ENCODE assay signal across 14 cellular contexts in genomic region chr11:80297808-80298460, GRCh38.
DNase-seq lines count a peak whose midpoint lies in the region; ATAC-seq and TF ChIP-seq lines count a peak whose summit lies in the region.
"Had no signal": no experiment of that assay in that cellular context is flagged by ENCODE, and none has a peak within 500 bp of the region (broad histone marks: within the 10 kb centered on the region; RNA-seq: fewer than 3 reads in every experiment).

No MANE protein-coding gene starts in this region.

- intact Hi-C loops in body of pancreas (cut with DNase I), result no loop called here

- DNase-seq in HCEC 1CT, result peak; percentile 15
- peak; percentile 36 for DNase-seq in RWPE1 (ENCODE audit: low spot score)
- peak; percentile 41 for DNase-seq in fibroblast of gingiva (ENCODE audit: low read depth)
- peak; percentile 13 for DNase-seq in skeletal muscle cell (ENCODE audit: low read depth)
- DNase-seq in body of pancreas, result no peak
- no peak for DNase-seq in NCI-H1092 treated with DMSO at 0.1 percent for 48 hours (lab: John Stamatoyannopoulos, UW)
- no peak for DNase-seq in activated CD4-positive, alpha-beta T cell treated with anti-CD3 and anti-CD28 coated beads, Interleukin-2, amount 10 ng/mL, durations not matched to agents 7 days and 5 days
- DNase-seq in activated CD4-positive, alpha-beta T cell treated with anti-CD3 and anti-CD28 coated beads for 4 hours, result no peak
- DNase-seq: activated T-cell treated with anti-CD3 and anti-CD28 coated beads, Interleukin-2, amount 50 U/mL, for 4 hours; left ventricle myocardium superior; NCI-H1092; T-helper 17 cell had no signal

- H3K27ac ChIP-seq in RWPE1, result no peak overlapping the region
- H3K27ac ChIP-seq in body of pancreas, result no peak overlapping the region

- H3K4me3 ChIP-seq in skeletal muscle cell (ENCODE audit: low read depth, low read length) (no peak overlapping the region), body of pancreas (no peak overlapping the region)

- WGBS in body of pancreas, 2 donors, result 47% methylated on average over 3 of the region's 3 CpGs

- H3K9me3 ChIP-seq in body of pancreas, result no peaks in the 10 kb centered on the region

- no peak overlapping the region for H3K27ac Mint-ChIP-seq in activated CD4-positive, alpha-beta T cell treated with anti-CD3 and anti-CD28 coated beads, Interleukin-2, amount 10 ng/mL, durations not matched to agents 7 days and 5 days
- H3K27ac Mint-ChIP-seq: nephron, T-helper 17 cell had no signal

- H3K27me3 Mint-ChIP-seq in activated CD4-positive, alpha-beta T cell treated with anti-CD3 and anti-CD28 coated beads, Interleukin-2, amount 10 ng/mL, durations not matched to agents 7 days and 5 days, result no peaks in the 10 kb centered on the region
- H3K27me3 Mint-ChIP-seq: T-helper 17 cell had no signal

- no peaks in the 10 kb centered on the region for H3K4me1 ChIP-seq in body of pancreas

- no peak overlapping the region for H3K4me3 Mint-ChIP-seq in activated CD4-positive, alpha-beta T cell treated with anti-CD3 and anti-CD28 coated beads, Interleukin-2, amount 10 ng/mL, durations not matched to agents 7 days and 5 days
- H3K4me3 Mint-ChIP-seq: activated T-cell treated with anti-CD3 and anti-CD28 coated beads, Interleukin-2, amount 50 U/mL, for 4 hours; nephron; T-helper 17 cell had no signal

- H3K27me3 ChIP-seq in body of pancreas, result no peaks in the 10 kb centered on the region

- TF ChIP-seq CTCF in RWPE1 (conservative IDR thresholded peaks at IDR 0.05; ENCODE audit: low read depth) (no peak), body of pancreas (IDR thresholded peaks at IDR 0.05) (no peak)

- no peak for ATAC-seq in body of pancreas
- ATAC-seq: activated T-cell treated with anti-CD3 and anti-CD28 coated beads, Interleukin-2, amount 50 U/mL, for 4 hours; left ventricle myocardium superior; sciatic nerve; T-helper 17 cell had no signal

- peaks cover 7% of the 10 kb centered on the region for H3K9me3 Mint-ChIP-seq in activated CD4-positive, alpha-beta T cell treated with anti-CD3 and anti-CD28 coated beads, Interleukin-2, amount 10 ng/mL, durations not matched to agents 7 days and 5 days

- CTCF ChIA-PET in RWPE1 (lab: Yijun Ruan, JAX), result no interaction called here
- CTCF ChIA-PET in activated CD4-positive, alpha-beta T cell treated with anti-CD3 and anti-CD28 coated beads, Interleukin-2, amount 10 ng/mL, durations not matched to agents 7 days and 5 days (lab: Charles Lee), result no interaction called here

- H3K4me1 Mint-ChIP-seq in activated CD4-positive, alpha-beta T cell treated with anti-CD3 and anti-CD28 coated beads, Interleukin-2, amount 10 ng/mL, durations not matched to agents 7 days and 5 days, result no peaks in the 10 kb centered on the region
- H3K4me1 Mint-ChIP-seq: nephron, T-helper 17 cell had no signal

- no peaks in the 10 kb centered on the region for H3K36me3 Mint-ChIP-seq in activated CD4-positive, alpha-beta T cell treated with anti-CD3 and anti-CD28 coated beads, Interleukin-2, amount 10 ng/mL, durations not matched to agents 7 days and 5 days (ENCODE audit: low read depth)

- TF ChIP-seq POLR2A in body of pancreas (IDR thresholded peaks at IDR 0.05), result no peak

- no peaks in the 10 kb centered on the region for H3K36me3 ChIP-seq in body of pancreas (replicated peaks in 1 of 2; ENCODE audit: insufficient read depth in 1 of 2, low read depth in 2 of 2)

- POLR2A ChIA-PET in RWPE1 (lab: Yijun Ruan, JAX; ENCODE audit: low non-redundant PET), result no interaction called here
- POLR2A ChIA-PET in activated CD4-positive, alpha-beta T cell treated with anti-CD3 and anti-CD28 coated beads, Interleukin-2, amount 10 ng/mL, durations not matched to agents 7 days and 5 days (lab: Charles Lee), result no interaction called here

Comparison
In these comparisons a context has a peak if more than half of its experiments do, and no peak if none do; other contexts are left out.
1. DNase-seq: peak in HCEC 1CT (single experiment), RWPE1 (single experiment), fibroblast of gingiva (single experiment) and skeletal muscle cell (single experiment); none in body of pancreas (0 of 4), NCI-H1092 treated with DMSO at 0.1 percent for 48 hours (single experiment), activated CD4-positive, alpha-beta T cell treated with anti-CD3 and anti-CD28 coated beads, Interleukin-2, amount 10 ng/mL, durations not matched to agents 7 days and 5 days (single experiment) and activated CD4-positive, alpha-beta T cell treated with anti-CD3 and anti-CD28 coated beads for 4 hours (0 of 2).